9 cellular contexts compared by ENCODE assay signal in the genomic region with DNA sequence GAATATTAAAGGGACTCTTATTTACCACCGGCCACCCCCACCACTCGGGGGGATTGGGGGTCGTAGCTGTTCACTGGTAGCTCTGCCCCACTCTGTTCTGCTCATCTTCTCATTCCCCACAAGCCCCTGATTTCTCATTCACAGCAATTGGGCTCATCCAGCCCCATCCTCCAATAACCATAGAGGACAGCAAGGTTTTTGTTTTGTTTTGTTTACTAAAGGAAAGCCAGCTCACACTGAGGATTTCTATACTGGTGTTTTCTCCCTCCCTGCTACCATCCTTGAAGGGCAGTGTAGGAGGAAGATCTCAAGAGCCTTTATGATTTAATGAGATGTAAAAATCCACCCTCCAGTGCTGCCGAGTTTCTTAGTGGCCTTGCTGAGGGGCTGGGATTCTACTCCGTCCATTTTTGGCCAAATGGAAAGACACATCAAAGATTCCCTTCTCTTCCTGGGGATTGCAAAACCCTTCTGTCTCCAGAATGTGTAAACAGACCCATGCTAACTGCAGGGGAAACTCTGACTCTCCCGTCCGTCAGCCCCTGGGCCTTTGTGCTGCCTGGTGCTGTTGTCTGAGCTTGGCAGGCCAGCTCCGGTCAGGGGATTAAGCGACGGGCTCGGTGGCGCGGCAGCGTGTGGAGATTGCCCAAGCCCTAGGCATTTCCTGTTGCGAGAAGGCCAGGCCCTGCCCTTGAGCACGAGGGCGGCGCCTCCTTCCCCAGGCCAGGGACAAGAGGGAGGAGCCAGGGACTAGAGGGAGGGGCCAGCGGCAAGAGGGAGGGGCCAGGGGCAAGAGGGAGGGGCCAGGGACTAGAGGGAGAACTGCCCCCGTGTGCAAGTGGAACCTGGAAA.
DNase-seq lines count a peak whose midpoint lies in the region; ATAC-seq, FAIRE-seq and TF ChIP-seq lines count a peak whose summit lies in the region.
"Had no signal": no experiment of that assay in that cellular context is flagged by ENCODE, and none has a peak within 500 bp of the region (broad histone marks: within the 10 kb centered on the region; RNA-seq: fewer than 3 reads in every experiment).

No MANE protein-coding gene starts in this region.

- peak; percentile 25 for DNase-seq in activated CD4-positive, alpha-beta T cell treated with anti-CD3 and anti-CD28 coated beads for 48 hours
- no peak for DNase-seq in activated CD4-positive, alpha-beta T cell treated with anti-CD3 and anti-CD28 coated beads for 1 hour
- peak; percentile 70 for DNase-seq in RPMI8226
- DNase-seq in endothelial cell of umbilical vein (ENCODE audit: low read depth, low spot score): peak; percentile 74
- DNase-seq in medulla oblongata (ENCODE audit: extremely low spot score): peak; percentile 82
- DNase-seq in tibial artery: peak; percentile 97 to 99
- no peak for DNase-seq in NCI-H345 treated with DMSO at 0.1 percent for 48 hours (lab: John Stamatoyannopoulos, UW; ENCODE audit: unreplicated experiment)

- CTCF ChIA-PET in endothelial cell of umbilical vein (lab: Charles Lee): interaction anchor here (0.8 to 2.1 kb wide), 7 partner anchors 13 to 151 kb away, joined by 3 to 7 read pairs (median 3); no protein-coding TSS in a partner anchor

- no peaks in the 10 kb centered on the region for H3K9me1 ChIP-seq in endothelial cell of umbilical vein (replicated peaks; ENCODE audit: control insufficient read depth, extremely low read depth, insufficient read depth, low read length)

- H3K27ac ChIP-seq in endothelial cell of umbilical vein (ENCODE audit: insufficient read depth, low read depth, low read length) (peak overlapping the region; percentile 91), tibial artery (peak overlapping the region; percentile 90 to 96)

- TSS peak; percentile 92 for BruUV-seq in endothelial cell of umbilical vein (replicated peaks; lab: Mats Ljungman, UMichigan)

- H3K27ac Mint-ChIP-seq in stimulated activated memory B cell treated with anti-CD40 and anti-IgM and Interleukin-4, amounts not matched to agents 10 μg/mL and 1 μg/mL and 100 μg/mL, for 72 hours: no peak overlapping the region
- H3K27ac Mint-ChIP-seq: CD4-positive, CD25-positive, alpha-beta regulatory T cell had no signal

- no peaks in the 10 kb centered on the region for H3K36me3 ChIP-seq in endothelial cell of umbilical vein (ENCODE audit: control insufficient read depth in 2 of 2, extremely low read depth in 1 of 2, insufficient read depth in 2 of 2, low read length in 2 of 2)
- H3K36me3 ChIP-seq in tibial artery: peaks cover 5 to 17% (median 16%) of the 10 kb centered on the region in 3 donors

- H4K20me1 ChIP-seq in endothelial cell of umbilical vein (replicated peaks; ENCODE audit: control insufficient read depth, extremely low read depth, insufficient read depth, low read length): no peaks in the 10 kb centered on the region

- H3K4me2 ChIP-seq in endothelial cell of umbilical vein (ENCODE audit: insufficient read depth, low read length): peak overlapping the region; percentile 73

- no peaks in the 10 kb centered on the region for H3K79me2 ChIP-seq in endothelial cell of umbilical vein (ENCODE audit: control insufficient read depth, insufficient read depth, low read length)

- H3K27me3 ChIP-seq in endothelial cell of umbilical vein (ENCODE audit: control insufficient read depth in 2 of 2, insufficient read depth in 2 of 2, low read length in 2 of 2): no peaks in the 10 kb centered on the region
- H3K27me3 ChIP-seq in tibial artery: no peaks in the 10 kb centered on the region

- POLR2A ChIA-PET in endothelial cell of umbilical vein (lab: Charles Lee): interaction anchor here (1.5 kb wide), 1 partner anchor 15 kb away, joined by 3 read pairs; no protein-coding TSS in a partner anchor

- H3K9ac ChIP-seq in endothelial cell of umbilical vein (replicated peaks; ENCODE audit: extremely low read depth, insufficient read depth, low read length): peak overlapping the region; percentile 82

- no peaks in the 10 kb centered on the region for H3K36me3 Mint-ChIP-seq in stimulated activated memory B cell treated with anti-CD40 and anti-IgM and Interleukin-4, amounts not matched to agents 10 μg/mL and 1 μg/mL and 100 μg/mL, for 72 hours
- H3K36me3 Mint-ChIP-seq: CD4-positive, CD25-positive, alpha-beta regulatory T cell had no signal

- peaks cover 53% of the 10 kb centered on the region for H3K27me3 Mint-ChIP-seq in stimulated activated memory B cell treated with anti-CD40 and anti-IgM and Interleukin-4, amounts not matched to agents 10 μg/mL and 1 μg/mL and 100 μg/mL, for 72 hours

- intact Hi-C loops in endothelial cell of umbilical vein (cut with micrococcal nuclease): loop anchor here (1.0 to 5.0 kb wide), 5 partner anchors 14 to 151 kb away; no protein-coding TSS in a partner anchor
- intact Hi-C loops in tibial artery (cut with DNase I; ENCODE audit: low total_unique reads): no loop called here

- H3K4me1 ChIP-seq in endothelial cell of umbilical vein (ENCODE audit: control insufficient read depth, extremely low read depth, insufficient read depth, low read length) (peaks cover 14% of the 10 kb centered on the region), tibial artery (peaks cover 14 to 79% (median 56%) of the 10 kb centered on the region in 4 donors)

- no peak for TF ChIP-seq POLR2A in endothelial cell of umbilical vein (IDR thresholded peaks at IDR 0.05; ENCODE audit: low read depth, low read length)

- FAIRE-seq in endothelial cell of umbilical vein (lab: Jason Lieb, UNC): peak; percentile 94

- H3K9me3 Mint-ChIP-seq in stimulated activated memory B cell treated with anti-CD40 and anti-IgM and Interleukin-4, amounts not matched to agents 10 μg/mL and 1 μg/mL and 100 μg/mL, for 72 hours: no peaks in the 10 kb centered on the region
- H3K9me3 Mint-ChIP-seq: CD4-positive, CD25-positive, alpha-beta regulatory T cell had no signal

- no peak for ATAC-seq in stimulated activated memory B cell treated with anti-CD40 and anti-IgM and Interleukin-4, amounts not matched to agents 10 μg/mL and 1 μg/mL and 100 μg/mL, for 72 hours

- no peak for TF ChIP-seq CTCF in endothelial cell of umbilical vein (IDR thresholded peaks at IDR 0.05; ENCODE audit: extremely low read depth in 1 of 2, insufficient read depth in 1 of 2, low read depth in 1 of 2, low read length in 2 of 2)
- no peak for TF ChIP-seq CTCF in tibial artery (IDR thresholded peaks at IDR 0.05)

- H2AFZ ChIP-seq in endothelial cell of umbilical vein (ENCODE audit: low read depth, low read length): peak overlapping the region; percentile 61

- no peaks in the 10 kb centered on the region for H3K4me1 Mint-ChIP-seq in stimulated activated memory B cell treated with anti-CD40 and anti-IgM and Interleukin-4, amounts not matched to agents 10 μg/mL and 1 μg/mL and 100 μg/mL, for 72 hours
- H3K4me1 Mint-ChIP-seq: CD4-positive, CD25-positive, alpha-beta regulatory T cell had no signal

- H3K4me3 ChIP-seq in endothelial cell of umbilical vein (replicated peaks in 1 of 3; ENCODE audit: insufficient read depth in 1 of 3, low read depth in 1 of 3, low read length in 3 of 3) (peak overlapping the region in 1 of 3 experiments; percentile 0), tibial artery (peak overlapping the region; percentile 3 to 19)

- dilution Hi-C loops in endothelial cell of umbilical vein (cut with MboI; ENCODE audit: extremely low pct_ligation_motif_present, low sequenced_read_pairs): no loop called here

- H3K4me3 Mint-ChIP-seq in stimulated activated memory B cell treated with anti-CD40 and anti-IgM and Interleukin-4, amounts not matched to agents 10 μg/mL and 1 μg/mL and 100 μg/mL, for 72 hours: no peak overlapping the region
- H3K4me3 Mint-ChIP-seq: CD4-positive, CD25-positive, alpha-beta regulatory T cell had no signal

- H3K9me3 ChIP-seq in endothelial cell of umbilical vein (replicated peaks; ENCODE audit: control insufficient read depth, insufficient read depth, low read length) (no peaks in the 10 kb centered on the region), tibial artery (no peaks in the 10 kb centered on the region)

TF ChIP-seq in endothelial cell of umbilical vein, 7 proteins besides CTCF, POLR2A, EP300 and RAD21:
- TF ChIP-seq EZH2 (IDR thresholded peaks at IDR 0.05; ENCODE audit: borderline replicate concordance, low read depth, low read length, severe bottlenecking): no peak
- peak; percentile 56 for TF ChIP-seq POLR2AphosphoS5 (IDR thresholded peaks at IDR 0.05; ENCODE audit: insufficient read depth, low read depth, low read length)
- peak; percentile 61 for TF ChIP-seq MAX (IDR thresholded peaks at IDR 0.05; ENCODE audit: insufficient read depth, insufficient read length)
- TF ChIP-seq GATA2 (IDR thresholded peaks at IDR 0.05; ENCODE audit: insufficient read depth, insufficient read length, low read depth, low read length): no peak
- TF ChIP-seq FOS (IDR thresholded peaks at IDR 0.05; ENCODE audit: borderline replicate concordance, insufficient read depth, low read length): no peak
- TF ChIP-seq MYC (IDR thresholded peaks at IDR 0.05; ENCODE audit: low read depth, low read length): peak; percentile 32
- no peak for TF ChIP-seq JUN (IDR thresholded peaks at IDR 0.05; ENCODE audit: borderline replicate concordance, insufficient read depth, insufficient read length, low read depth)
TF ChIP-seq in endothelial cell of umbilical vein: peak in this region for 3.

Comparison
In these comparisons a context has a peak if more than half of its experiments do, and no peak if none do; other contexts are left out.
1. DNase-seq: peak in activated CD4-positive, alpha-beta T cell treated with anti-CD3 and anti-CD28 coated beads for 48 hours (single experiment), RPMI8226 (single experiment), endothelial cell of umbilical vein (single experiment), medulla oblongata (single experiment) and tibial artery (2 of 2); none in activated CD4-positive, alpha-beta T cell treated with anti-CD3 and anti-CD28 coated beads for 1 hour (single experiment) and NCI-H345 treated with DMSO at 0.1 percent for 48 hours (single experiment).